In the genomic region with DNA sequence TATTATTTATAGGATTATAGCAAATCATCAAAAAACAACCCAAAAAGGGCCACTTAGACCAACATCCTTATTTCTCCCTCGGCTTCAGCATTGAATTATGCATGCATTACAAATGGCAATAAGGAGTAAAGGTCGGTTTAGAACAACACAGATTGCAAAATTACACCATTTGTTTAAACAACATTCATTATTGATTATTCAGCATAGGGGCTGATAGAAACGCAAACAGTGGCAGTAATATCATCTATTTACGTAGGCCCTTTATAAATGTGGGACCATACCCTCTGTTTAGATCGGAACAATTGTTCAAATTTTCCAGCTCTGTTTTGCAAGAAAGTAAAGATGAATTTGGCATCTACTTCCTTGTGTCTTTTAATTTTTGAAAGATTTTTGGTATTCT, we compare ENCODE assay signal across 1 cellular context.
TF ChIP-seq lines count a peak whose summit lies in the region.

No MANE protein-coding gene starts in this region.

TF ChIP-seq in HepG2, 621 proteins besides CTCF, POLR2A, EP300 and RAD21 (continued from another document and continues in another):
- TF ChIP-seq, protein P1, sequence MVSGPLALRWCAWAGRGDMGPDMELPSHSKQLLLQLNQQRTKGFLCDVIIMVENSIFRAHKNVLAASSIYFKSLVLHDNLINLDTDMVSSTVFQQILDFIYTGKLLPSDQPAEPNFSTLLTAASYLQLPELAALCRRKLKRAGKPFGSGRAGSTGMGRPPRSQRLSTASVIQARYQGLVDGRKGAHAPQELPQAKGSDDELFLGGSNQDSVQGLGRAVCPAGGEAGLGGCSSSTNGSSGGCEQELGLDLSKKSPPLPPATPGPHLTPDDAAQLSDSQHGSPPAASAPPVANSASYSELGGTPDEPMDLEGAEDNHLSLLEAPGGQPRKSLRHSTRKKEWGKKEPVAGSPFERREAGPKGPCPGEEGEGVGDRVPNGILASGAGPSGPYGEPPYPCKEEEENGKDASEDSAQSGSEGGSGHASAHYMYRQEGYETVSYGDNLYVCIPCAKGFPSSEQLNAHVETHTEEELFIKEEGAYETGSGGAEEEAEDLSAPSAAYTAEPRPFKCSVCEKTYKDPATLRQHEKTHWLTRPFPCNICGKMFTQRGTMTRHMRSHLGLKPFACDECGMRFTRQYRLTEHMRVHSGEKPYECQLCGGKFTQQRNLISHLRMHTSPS (CRISPR knock-in tag; IDR thresholded peaks at IDR 0.05; ENCODE audit: low read depth): no peak
- peak; percentile 96 for TF ChIP-seq FOXO1 (CRISPR knock-in tag; IDR thresholded peaks at IDR 0.05)
- TF ChIP-seq ZC3H13 (CRISPR knock-in tag; IDR thresholded peaks at IDR 0.05): no peak
- TF ChIP-seq, protein P2, sequence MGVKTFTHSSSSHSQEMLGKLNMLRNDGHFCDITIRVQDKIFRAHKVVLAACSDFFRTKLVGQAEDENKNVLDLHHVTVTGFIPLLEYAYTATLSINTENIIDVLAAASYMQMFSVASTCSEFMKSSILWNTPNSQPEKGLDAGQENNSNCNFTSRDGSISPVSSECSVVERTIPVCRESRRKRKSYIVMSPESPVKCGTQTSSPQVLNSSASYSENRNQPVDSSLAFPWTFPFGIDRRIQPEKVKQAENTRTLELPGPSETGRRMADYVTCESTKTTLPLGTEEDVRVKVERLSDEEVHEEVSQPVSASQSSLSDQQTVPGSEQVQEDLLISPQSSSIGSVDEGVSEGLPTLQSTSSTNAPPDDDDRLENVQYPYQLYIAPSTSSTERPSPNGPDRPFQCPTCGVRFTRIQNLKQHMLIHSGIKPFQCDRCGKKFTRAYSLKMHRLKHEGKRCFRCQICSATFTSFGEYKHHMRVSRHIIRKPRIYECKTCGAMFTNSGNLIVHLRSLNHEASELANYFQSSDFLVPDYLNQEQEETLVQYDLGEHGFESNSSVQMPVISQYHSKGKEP (CRISPR knock-in tag; IDR thresholded peaks at IDR 0.05): no peak
- peak; percentile 62; the same call in 1 of the 2 replicates for TF ChIP-seq SMC3 (IDR thresholded peaks at IDR 0.05; ENCODE audit: low read length)
- TF ChIP-seq, protein P3, sequence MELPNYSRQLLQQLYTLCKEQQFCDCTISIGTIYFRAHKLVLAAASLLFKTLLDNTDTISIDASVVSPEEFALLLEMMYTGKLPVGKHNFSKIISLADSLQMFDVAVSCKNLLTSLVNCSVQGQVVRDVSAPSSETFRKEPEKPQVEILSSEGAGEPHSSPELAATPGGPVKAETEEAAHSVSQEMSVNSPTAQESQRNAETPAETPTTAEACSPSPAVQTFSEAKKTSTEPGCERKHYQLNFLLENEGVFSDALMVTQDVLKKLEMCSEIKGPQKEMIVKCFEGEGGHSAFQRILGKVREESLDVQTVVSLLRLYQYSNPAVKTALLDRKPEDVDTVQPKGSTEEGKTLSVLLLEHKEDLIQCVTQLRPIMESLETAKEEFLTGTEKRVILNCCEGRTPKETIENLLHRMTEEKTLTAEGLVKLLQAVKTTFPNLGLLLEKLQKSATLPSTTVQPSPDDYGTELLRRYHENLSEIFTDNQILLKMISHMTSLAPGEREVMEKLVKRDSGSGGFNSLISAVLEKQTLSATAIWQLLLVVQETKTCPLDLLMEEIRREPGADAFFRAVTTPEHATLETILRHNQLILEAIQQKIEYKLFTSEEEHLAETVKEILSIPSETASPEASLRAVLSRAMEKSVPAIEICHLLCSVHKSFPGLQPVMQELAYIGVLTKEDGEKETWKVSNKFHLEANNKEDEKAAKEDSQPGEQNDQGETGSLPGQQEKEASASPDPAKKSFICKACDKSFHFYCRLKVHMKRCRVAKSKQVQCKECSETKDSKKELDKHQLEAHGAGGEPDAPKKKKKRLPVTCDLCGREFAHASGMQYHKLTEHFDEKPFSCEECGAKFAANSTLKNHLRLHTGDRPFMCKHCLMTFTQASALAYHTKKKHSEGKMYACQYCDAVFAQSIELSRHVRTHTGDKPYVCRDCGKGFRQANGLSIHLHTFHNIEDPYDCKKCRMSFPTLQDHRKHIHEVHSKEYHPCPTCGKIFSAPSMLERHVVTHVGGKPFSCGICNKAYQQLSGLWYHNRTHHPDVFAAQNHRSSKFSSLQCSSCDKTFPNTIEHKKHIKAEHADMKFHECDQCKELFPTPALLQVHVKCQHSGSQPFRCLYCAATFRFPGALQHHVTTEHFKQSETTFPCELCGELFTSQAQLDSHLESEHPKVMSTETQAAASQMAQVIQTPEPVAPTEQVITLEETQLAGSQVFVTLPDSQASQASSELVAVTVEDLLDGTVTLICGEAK (IDR thresholded peaks at IDR 0.05): no peak
- TF ChIP-seq, protein P3 (CRISPR knock-in tag; IDR thresholded peaks at IDR 0.05): no peak; the same call in 1 of the 2 replicates
- TF ChIP-seq, protein P4, sequence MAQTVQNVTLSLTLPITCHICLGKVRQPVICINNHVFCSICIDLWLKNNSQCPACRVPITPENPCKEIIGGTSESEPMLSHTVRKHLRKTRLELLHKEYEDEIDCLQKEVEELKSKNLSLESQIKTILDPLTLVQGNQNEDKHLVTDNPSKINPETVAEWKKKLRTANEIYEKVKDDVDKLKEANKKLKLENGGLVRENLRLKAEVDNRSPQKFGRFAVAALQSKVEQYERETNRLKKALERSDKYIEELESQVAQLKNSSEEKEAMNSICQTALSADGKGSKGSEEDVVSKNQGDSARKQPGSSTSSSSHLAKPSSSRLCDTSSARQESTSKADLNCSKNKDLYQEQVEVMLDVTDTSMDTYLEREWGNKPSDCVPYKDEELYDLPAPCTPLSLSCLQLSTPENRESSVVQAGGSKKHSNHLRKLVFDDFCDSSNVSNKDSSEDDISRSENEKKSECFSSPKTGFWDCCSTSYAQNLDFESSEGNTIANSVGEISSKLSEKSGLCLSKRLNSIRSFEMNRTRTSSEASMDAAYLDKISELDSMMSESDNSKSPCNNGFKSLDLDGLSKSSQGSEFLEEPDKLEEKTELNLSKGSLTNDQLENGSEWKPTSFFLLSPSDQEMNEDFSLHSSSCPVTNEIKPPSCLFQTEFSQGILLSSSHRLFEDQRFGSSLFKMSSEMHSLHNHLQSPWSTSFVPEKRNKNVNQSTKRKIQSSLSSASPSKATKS (CRISPR knock-in tag; IDR thresholded peaks at IDR 0.05): 0 out of 2 replicates have a peak, but pooled peaks have one; percentile 32
- TF ChIP-seq ZFP36 (IDR thresholded peaks at IDR 0.05; ENCODE audit: borderline replicate concordance, low read depth, low read length, partially characterized antibody): no peak
- TF ChIP-seq POGZ (CRISPR knock-in tag; IDR thresholded peaks at IDR 0.05): peak; percentile 87
- no peak for TF ChIP-seq ZNF101 (CRISPR knock-in tag; IDR thresholded peaks at IDR 0.05; ENCODE audit: borderline replicate concordance, low read depth)
- TF ChIP-seq GABPB1 (CRISPR knock-in tag; IDR thresholded peaks at IDR 0.05): no peak
- TF ChIP-seq RARG (CRISPR knock-in tag; IDR thresholded peaks at IDR 0.05; ENCODE audit: low read depth): no peak
- TF ChIP-seq ATRX (CRISPR knock-in tag; IDR thresholded peaks at IDR 0.05; ENCODE audit: borderline replicate concordance): no peak
- no peak for TF ChIP-seq WIZ (CRISPR knock-in tag; IDR thresholded peaks at IDR 0.05)
- TF ChIP-seq, protein P5, sequence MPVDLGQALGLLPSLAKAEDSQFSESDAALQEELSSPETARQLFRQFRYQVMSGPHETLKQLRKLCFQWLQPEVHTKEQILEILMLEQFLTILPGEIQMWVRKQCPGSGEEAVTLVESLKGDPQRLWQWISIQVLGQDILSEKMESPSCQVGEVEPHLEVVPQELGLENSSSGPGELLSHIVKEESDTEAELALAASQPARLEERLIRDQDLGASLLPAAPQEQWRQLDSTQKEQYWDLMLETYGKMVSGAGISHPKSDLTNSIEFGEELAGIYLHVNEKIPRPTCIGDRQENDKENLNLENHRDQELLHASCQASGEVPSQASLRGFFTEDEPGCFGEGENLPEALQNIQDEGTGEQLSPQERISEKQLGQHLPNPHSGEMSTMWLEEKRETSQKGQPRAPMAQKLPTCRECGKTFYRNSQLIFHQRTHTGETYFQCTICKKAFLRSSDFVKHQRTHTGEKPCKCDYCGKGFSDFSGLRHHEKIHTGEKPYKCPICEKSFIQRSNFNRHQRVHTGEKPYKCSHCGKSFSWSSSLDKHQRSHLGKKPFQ (CRISPR knock-in tag; IDR thresholded peaks at IDR 0.05; ENCODE audit: insufficient replicate concordance): no peak
- no peak for TF ChIP-seq ZNF367 (CRISPR knock-in tag; IDR thresholded peaks at IDR 0.05; ENCODE audit: borderline replicate concordance)
- TF ChIP-seq ARNT2 (CRISPR knock-in tag; IDR thresholded peaks at IDR 0.05; ENCODE audit: low read depth): no peak
- no peak for TF ChIP-seq HNRNPLL (IDR thresholded peaks at IDR 0.05; ENCODE audit: low read depth, low read length, poor library complexity, severe bottlenecking)
- TF ChIP-seq, protein P6, sequence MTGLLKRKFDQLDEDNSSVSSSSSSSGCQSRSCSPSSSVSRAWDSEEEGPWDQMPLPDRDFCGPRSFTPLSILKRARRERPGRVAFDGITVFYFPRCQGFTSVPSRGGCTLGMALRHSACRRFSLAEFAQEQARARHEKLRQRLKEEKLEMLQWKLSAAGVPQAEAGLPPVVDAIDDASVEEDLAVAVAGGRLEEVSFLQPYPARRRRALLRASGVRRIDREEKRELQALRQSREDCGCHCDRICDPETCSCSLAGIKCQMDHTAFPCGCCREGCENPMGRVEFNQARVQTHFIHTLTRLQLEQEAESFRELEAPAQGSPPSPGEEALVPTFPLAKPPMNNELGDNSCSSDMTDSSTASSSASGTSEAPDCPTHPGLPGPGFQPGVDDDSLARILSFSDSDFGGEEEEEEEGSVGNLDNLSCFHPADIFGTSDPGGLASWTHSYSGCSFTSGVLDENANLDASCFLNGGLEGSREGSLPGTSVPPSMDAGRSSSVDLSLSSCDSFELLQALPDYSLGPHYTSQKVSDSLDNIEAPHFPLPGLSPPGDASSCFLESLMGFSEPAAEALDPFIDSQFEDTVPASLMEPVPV (CRISPR knock-in tag; IDR thresholded peaks at IDR 0.05): no peak
- TF ChIP-seq HNRNPK (IDR thresholded peaks at IDR 0.05; ENCODE audit: low read depth, low read length, poor library complexity, severe bottlenecking): no peak
- TF ChIP-seq SYNCRIP (IDR thresholded peaks at IDR 0.05; ENCODE audit: insufficient read depth, low read depth, low read length): no peak
- no peak for TF ChIP-seq KLF13 (CRISPR knock-in tag; IDR thresholded peaks at IDR 0.05)
- TF ChIP-seq, protein P7, sequence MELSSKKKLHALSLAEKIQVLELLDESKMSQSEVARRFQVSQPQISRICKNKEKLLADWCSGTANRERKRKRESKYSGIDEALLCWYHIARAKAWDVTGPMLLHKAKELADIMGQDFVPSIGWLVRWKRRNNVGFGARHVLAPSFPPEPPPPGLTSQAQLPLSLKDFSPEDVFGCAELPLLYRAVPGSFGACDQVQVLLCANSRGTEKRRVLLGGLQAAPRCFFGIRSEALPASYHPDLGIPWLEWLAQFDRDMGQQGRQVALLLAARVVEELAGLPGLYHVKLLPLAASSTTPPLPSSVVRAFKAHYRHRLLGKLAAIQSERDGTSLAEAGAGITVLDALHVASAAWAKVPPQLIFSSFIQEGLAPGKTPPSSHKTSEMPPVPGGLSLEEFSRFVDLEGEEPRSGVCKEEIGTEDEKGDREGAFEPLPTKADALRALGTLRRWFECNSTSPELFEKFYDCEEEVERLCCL (CRISPR knock-in tag; IDR thresholded peaks at IDR 0.05; ENCODE audit: borderline replicate concordance): no peak
- no peak for TF ChIP-seq SRF (IDR thresholded peaks at IDR 0.05; ENCODE audit: low read depth, low read length)
- peak; percentile 96 for TF ChIP-seq SOX5 (CRISPR knock-in tag; IDR thresholded peaks at IDR 0.05; ENCODE audit: borderline replicate concordance)
- TF ChIP-seq ZNF616 (CRISPR knock-in tag; IDR thresholded peaks at IDR 0.05; ENCODE audit: low read depth): no peak
- no peak for TF ChIP-seq ZNF263 (CRISPR knock-in tag; IDR thresholded peaks at IDR 0.05)
- no peak for TF ChIP-seq ZNF180 (CRISPR knock-in tag; IDR thresholded peaks at IDR 0.05; ENCODE audit: borderline replicate concordance, low read depth)
- TF ChIP-seq GTF2F1 (IDR thresholded peaks at IDR 0.05; ENCODE audit: low read length): no peak
- peak; percentile 86 for TF ChIP-seq BCL6 (CRISPR knock-in tag; IDR thresholded peaks at IDR 0.05)
- no peak for TF ChIP-seq ZNF430 (CRISPR knock-in tag; IDR thresholded peaks at IDR 0.05)
- TF ChIP-seq ZNF121 (CRISPR knock-in tag; IDR thresholded peaks at IDR 0.05): peak; percentile 65
- TF ChIP-seq CREB1 (IDR thresholded peaks at IDR 0.05): peak; percentile 19; the same call in 1 of the 2 replicates
- peak; percentile 86 for TF ChIP-seq CREB1 (CRISPR knock-in tag; IDR thresholded peaks at IDR 0.05)
- TF ChIP-seq, protein P8, sequence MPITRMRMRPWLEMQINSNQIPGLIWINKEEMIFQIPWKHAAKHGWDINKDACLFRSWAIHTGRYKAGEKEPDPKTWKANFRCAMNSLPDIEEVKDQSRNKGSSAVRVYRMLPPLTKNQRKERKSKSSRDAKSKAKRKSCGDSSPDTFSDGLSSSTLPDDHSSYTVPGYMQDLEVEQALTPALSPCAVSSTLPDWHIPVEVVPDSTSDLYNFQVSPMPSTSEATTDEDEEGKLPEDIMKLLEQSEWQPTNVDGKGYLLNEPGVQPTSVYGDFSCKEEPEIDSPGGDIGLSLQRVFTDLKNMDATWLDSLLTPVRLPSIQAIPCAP (CRISPR knock-in tag; IDR thresholded peaks at IDR 0.05; ENCODE audit: low read depth): no peak
- TF ChIP-seq ZNF530 (CRISPR knock-in tag; IDR thresholded peaks at IDR 0.05; ENCODE audit: low read depth): no peak
- TF ChIP-seq, protein P9, sequence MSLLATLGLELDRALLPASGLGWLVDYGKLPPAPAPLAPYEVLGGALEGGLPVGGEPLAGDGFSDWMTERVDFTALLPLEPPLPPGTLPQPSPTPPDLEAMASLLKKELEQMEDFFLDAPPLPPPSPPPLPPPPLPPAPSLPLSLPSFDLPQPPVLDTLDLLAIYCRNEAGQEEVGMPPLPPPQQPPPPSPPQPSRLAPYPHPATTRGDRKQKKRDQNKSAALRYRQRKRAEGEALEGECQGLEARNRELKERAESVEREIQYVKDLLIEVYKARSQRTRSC (CRISPR knock-in tag; IDR thresholded peaks at IDR 0.05; ENCODE audit: low read depth): no peak
